ENCODE assay signal across 17 cellular contexts in the genomic region with DNA sequence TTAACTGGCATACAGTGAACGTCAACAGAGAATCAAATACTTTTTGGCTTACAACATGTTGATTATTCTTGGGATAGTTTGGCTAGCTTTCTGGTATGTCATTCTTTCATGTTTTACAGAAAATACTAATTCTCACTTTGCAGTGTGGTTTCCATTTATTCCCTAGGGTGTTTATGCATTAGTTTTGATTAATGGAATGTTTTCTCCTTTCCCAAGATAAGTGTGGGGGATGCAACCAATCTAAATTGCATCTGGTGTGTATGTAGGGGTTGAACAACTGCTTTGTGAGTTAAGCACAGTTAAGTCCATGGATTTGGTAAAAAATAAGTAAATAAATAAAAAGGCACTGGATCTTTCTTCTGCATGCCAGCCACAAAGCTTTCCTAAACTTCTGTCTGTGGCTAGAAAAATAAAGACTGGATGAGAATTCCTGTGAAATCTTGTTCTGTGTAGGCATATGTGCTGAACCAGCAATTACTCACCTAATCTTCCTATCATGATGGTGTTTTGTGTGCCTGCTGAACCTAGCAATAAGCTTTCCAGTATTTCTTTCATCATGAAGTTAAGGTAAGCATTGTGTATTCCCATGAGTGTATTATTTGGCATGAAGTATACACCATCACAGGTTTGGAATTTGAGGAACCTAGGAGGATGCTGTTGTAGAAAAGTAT. TPM values are rescaled to one million over a fixed set of nuclear protein-coding genes. Genes with fewer than 3 reads are reported as not detected.
DNase-seq lines count a peak whose midpoint lies in the region; ATAC-seq, FAIRE-seq and TF ChIP-seq lines count a peak whose summit lies in the region.
"Had no signal": no experiment of that assay in that cellular context is flagged by ENCODE, and none has a peak within 500 bp of the region (broad histone marks: within the 10 kb centered on the region; RNA-seq: fewer than 3 reads in every experiment).

No MANE protein-coding gene starts in this region.

- H4K20me1 ChIP-seq in HepG2 (ENCODE audit: insufficient read depth, low read length) = no peaks in the 10 kb centered on the region

- H3K4me3 ChIP-seq in HepG2 (replicated peaks in 1 of 3; ENCODE audit: insufficient read depth in 1 of 3, low read depth in 2 of 3, low read length in 3 of 3) = no peak overlapping the region
- H3K4me3 ChIP-seq in right lobe of liver = no peak overlapping the region
- H3K4me3 ChIP-seq in bronchial epithelial cell (ENCODE audit: low read depth, low read length) = no peak overlapping the region
- H3K4me3 ChIP-seq: upper lobe of right lung had no signal

- DNase-seq in HepG2 (ENCODE audit: low spot score) = no peak
- no peak for DNase-seq in right lobe of liver
- peak; percentile 30 for DNase-seq in bronchial epithelial cell (ENCODE audit: low read depth)
- peak; percentile 80 for DNase-seq in kidney glomerular epithelial cell (lab: John Stamatoyannopoulos, UW)
- DNase-seq in T-helper 17 cell = no peak
- DNase-seq in stimulated activated CD4-positive, alpha-beta T cell treated with anti-CD3 and anti-CD28 coated beads, Interleukin-12 subunit alpha, Interleukin-12 subunit beta, amount 100 ng/mL, for 4 hours = no peak
- DNase-seq in nephron progenitor cell = no peak
- DNase-seq: activated CD4-positive, alpha-beta T cell treated with anti-CD3 and anti-CD28 coated beads, Interleukin-2, amount 50 U/mL, for 48 hours; amygdala; CD8-positive, alpha-beta T cell; NK-92 treated with Interleukin-12 subunit alpha and Interleukin-12 subunit beta, amount 100 ng/mL, for 24 hours; Right ventricle myocardium superior; upper lobe of right lung had no signal

- no peak for FAIRE-seq in HepG2 (lab: Jason Lieb, UNC)
- FAIRE-seq in bronchial epithelial cell (lab: Jason Lieb, UNC) = no peak
- FAIRE-seq: A204.1, islet of Langerhans had no signal

- H3K27me3 ChIP-seq in HepG2 (ENCODE audit: control insufficient read depth in 1 of 2, insufficient read depth in 2 of 2, low read length in 2 of 2) (no peaks in the 10 kb centered on the region; a peak in 1 of 5 replicates), right lobe of liver (no peaks in the 10 kb centered on the region), bronchial epithelial cell (ENCODE audit: control insufficient read depth, insufficient read depth, low read length) (no peaks in the 10 kb centered on the region)
- H3K27me3 ChIP-seq: upper lobe of right lung had no signal

- H3K4me3 Mint-ChIP-seq in T-helper 17 cell (no peak overlapping the region), nephron progenitor cell (no peak overlapping the region)
- H3K4me3 Mint-ChIP-seq: activated T-helper 1 cell treated with anti-CD3 and anti-CD28 coated beads, Interleukin-12 subunit alpha, Interleukin-12 subunit beta, Interleukin-2, Interleukin-4 antibody, amounts not matched to agents 30 ng/mL and 10 ng/mL and 1 ng/mL, durations not matched to agents 14 hours and 24 hours and 36 hours; CD8-positive, alpha-beta T cell had no signal

- H3K27me3 Mint-ChIP-seq in T-helper 17 cell (no peaks in the 10 kb centered on the region), nephron progenitor cell (ENCODE audit: low read depth, poor library complexity) (no peaks in the 10 kb centered on the region)

- H3K4me1 Mint-ChIP-seq in T-helper 17 cell (no peaks in the 10 kb centered on the region), nephron progenitor cell (peaks cover 60% of the 10 kb centered on the region)

- TF ChIP-seq CTCF in HepG2 (CRISPR knock-in tag; IDR thresholded peaks at IDR 0.05) (no peak), right lobe of liver (IDR thresholded peaks at IDR 0.05) (no peak), bronchial epithelial cell (IDR thresholded peaks at IDR 0.05; ENCODE audit: insufficient read depth, low read length, severe bottlenecking) (no peak), nephron progenitor cell (IDR thresholded peaks at IDR 0.05) (no peak)

- TF ChIP-seq POLR2A in HepG2 (IDR thresholded peaks at IDR 0.05; ENCODE audit: insufficient read depth in 1 of 2, low read depth in 2 of 2, low read length in 2 of 2) = no peak
- TF ChIP-seq POLR2A in right lobe of liver (IDR thresholded peaks at IDR 0.05) = no peak

- no peak overlapping the region for H3K27ac Mint-ChIP-seq in T-helper 17 cell
- no peak overlapping the region for H3K27ac Mint-ChIP-seq in nephron progenitor cell
- H3K27ac Mint-ChIP-seq: activated T-helper 1 cell treated with anti-CD3 and anti-CD28 coated beads, Interleukin-12 subunit alpha, Interleukin-12 subunit beta, Interleukin-2, Interleukin-4 antibody, amounts not matched to agents 30 ng/mL and 10 ng/mL and 1 ng/mL, durations not matched to agents 14 hours and 24 hours and 36 hours; CD8-positive, alpha-beta T cell had no signal

- no peak overlapping the region for H2AFZ ChIP-seq in HepG2 (ENCODE audit: low read length)

- POLR2A ChIA-PET in HepG2 (lab: Yijun Ruan, JAX) = no interaction called here

- CTCF ChIA-PET in HepG2 (lab: Yijun Ruan, JAX; ENCODE audit: low intra/inter-chr PET ratio, low total read pairs) = no interaction called here

- WGBS in HepG2 (ENCODE audit: low lambda C conversion rate) = 0% methylated on average over 1 of the region's 1 CpG
- WGBS in right lobe of liver (ENCODE audit: insufficient coverage, low coverage, low lambda C conversion rate, missing lambda C conversion rate) = 62% methylated on average over 1 of the region's 1 CpG

- ATAC-seq in HepG2 = no peak
- no peak for ATAC-seq in right lobe of liver
- ATAC-seq in T-helper 17 cell = no peak
- no peak for ATAC-seq in HG03521 (IDR thresholded peaks at IDR 0.05; ENCODE audit: unreplicated experiment)
- ATAC-seq: CD8-positive, alpha-beta T cell; upper lobe of right lung had no signal

- TF ChIP-seq EP300 in HepG2 (IDR thresholded peaks at IDR 0.05; ENCODE audit: low read depth in 2 of 2, low read length in 2 of 2) (no peak), HepG2 (CRISPR knock-in tag; IDR thresholded peaks at IDR 0.05; ENCODE audit: borderline replicate concordance) (no peak)

- H3K36me3 ChIP-seq in HepG2 (replicated peaks in 1 of 2; ENCODE audit: control insufficient read depth in 1 of 2, insufficient read depth in 2 of 2, low read length in 2 of 2) (no peaks in the 10 kb centered on the region), right lobe of liver (no peaks in the 10 kb centered on the region), bronchial epithelial cell (ENCODE audit: control insufficient read depth, insufficient read depth, low read length) (no peaks in the 10 kb centered on the region)
- H3K36me3 ChIP-seq: upper lobe of right lung had no signal

- no peaks in the 10 kb centered on the region for H3K79me2 ChIP-seq in HepG2 (ENCODE audit: insufficient read depth, low read length)

- H3K9me3 ChIP-seq in HepG2 (ENCODE audit: low read length) (no peaks in the 10 kb centered on the region), right lobe of liver (no peaks in the 10 kb centered on the region), T-helper 17 cell (ENCODE audit: control insufficient read depth, low read length, poor library complexity, severe bottlenecking) (no peaks in the 10 kb centered on the region)
- H3K9me3 ChIP-seq: upper lobe of right lung had no signal

- H3K4me1 ChIP-seq in HepG2 (ENCODE audit: insufficient read depth, low read length) (no peaks in the 10 kb centered on the region), right lobe of liver (no peaks in the 10 kb centered on the region)
- H3K4me1 ChIP-seq: upper lobe of right lung had no signal

- no TSS peak for BruUV-seq in HepG2 (replicated peaks; lab: Mats Ljungman, UMichigan)

- no peak overlapping the region for H3K27ac ChIP-seq in HepG2 (ENCODE audit: extremely low read length, insufficient read depth, low read length)
- no peak overlapping the region for H3K27ac ChIP-seq in right lobe of liver
- H3K27ac ChIP-seq: upper lobe of right lung had no signal

- TF ChIP-seq RAD21 in HepG2 (CRISPR knock-in tag; IDR thresholded peaks at IDR 0.05) = no peak

- no peaks in the 10 kb centered on the region for H3K36me3 Mint-ChIP-seq in T-helper 17 cell (ENCODE audit: low read depth)
- H3K36me3 Mint-ChIP-seq in nephron progenitor cell (ENCODE audit: low read depth) = no peaks in the 10 kb centered on the region
- H3K36me3 Mint-ChIP-seq: CD8-positive, alpha-beta T cell had no signal

- no peak overlapping the region for H3K9ac ChIP-seq in HepG2 (ENCODE audit: insufficient read depth, low read depth, low read length)

- intact Hi-C loops in HepG2 (cut with micrococcal nuclease; ENCODE audit: unreplicated experiment) (no loop called here), right lobe of liver (cut with DNase I) (no loop called here)

- H3K4me2 ChIP-seq in HepG2 (ENCODE audit: low read depth, low read length) = no peak overlapping the region

- H3K9me3 Mint-ChIP-seq in nephron progenitor cell = no peaks in the 10 kb centered on the region
- H3K9me3 Mint-ChIP-seq: activated T-helper 1 cell treated with anti-CD3 and anti-CD28 coated beads, Interleukin-12 subunit alpha, Interleukin-12 subunit beta, Interleukin-2, Interleukin-4 antibody, amounts not matched to agents 30 ng/mL and 10 ng/mL and 1 ng/mL, durations not matched to agents 14 hours and 24 hours and 36 hours; CD8-positive, alpha-beta T cell had no signal

- in situ Hi-C loops in HepG2 (cut with HindIII; ENCODE audit: extremely low pct_ligation_motif_present, low pct_unique_long_range_greater_than_20kb) = no loop called here

RNA-seq across cellular contexts. Expression of gene TENM3, which starts 50.6 kb away (rescaled TPM):
- 0.04 TPM in 1 of 2 replicates, not detected in the other for total RNA-seq in HepG2 (2016; rRNA removed; fragmentation: Illumina TruSeq; extraction: Trizol)
- not detected in 2 replicates for total RNA-seq in HepG2 (2016; cell fraction: cytosol; rRNA removed; fragmentation: Illumina TruSeq; extraction: Trizol; ENCODE audit: low read depth)
- total RNA-seq in HepG2 (2016; cell fraction: insoluble cytoplasmic fraction; rRNA removed; fragmentation: Illumina TruSeq; extraction: Trizol) = 0.02 TPM in 1 of 2 replicates, not detected in the other
- total RNA-seq in HepG2 (2016; cell fraction: membrane; rRNA removed; fragmentation: Illumina TruSeq; extraction: Trizol) = not detected in 2 replicates
- 0.34 TPM in 2 replicates for total RNA-seq in HepG2 (2016; cell fraction: nucleus; rRNA removed; fragmentation: Illumina TruSeq; extraction: Trizol)
- 0.01 TPM in 1 of 2 replicates, not detected in the other for polyA plus RNA-seq in HepG2 (2011; rRNA removed)
- polyA plus RNA-seq in HepG2 (2011; cell fraction: cytosol; rRNA removed) = under 0.01 and 0.01 TPM in 2 replicates
- not detected in 2 replicates for polyA plus RNA-seq in HepG2 (2011; cell fraction: nucleus; rRNA removed)
- 0.03 TPM in 1 of 2 replicates, not detected in the other for polyA plus RNA-seq in HepG2 (2012)
- not detected in 2 replicates for polyA plus RNA-seq in HepG2 (2016; cell fraction: cytosol; fragmentation: Illumina TruSeq; extraction: Trizol; ENCODE audit: low read depth)
- polyA plus RNA-seq in HepG2 (2016; cell fraction: insoluble cytoplasmic fraction; fragmentation: Illumina TruSeq; extraction: Trizol; ENCODE audit: low read depth) = not detected in 2 replicates
- not detected in 2 replicates for polyA plus RNA-seq in HepG2 (2016; cell fraction: membrane; fragmentation: Illumina TruSeq; extraction: Trizol; ENCODE audit: low read depth)
- polyA plus RNA-seq in HepG2 (2016; cell fraction: nucleus; fragmentation: Illumina TruSeq; extraction: Trizol; ENCODE audit: insufficient read depth, low read depth) = not detected in 2 replicates
- polyA minus RNA-seq in HepG2 (2011; rRNA and poly(A)+ RNA removed; ENCODE audit: low replicate concordance) = 0.06 and 45.5 TPM in 2 replicates
- polyA minus RNA-seq in HepG2 (2011; cell fraction: cytosol; rRNA and poly(A)+ RNA removed) = not detected in 2 replicates
- not detected in 2 replicates for polyA minus RNA-seq in HepG2 (2011; cell fraction: nucleus; rRNA and poly(A)+ RNA removed)
- total RNA-seq in right lobe of liver = 1 to 10 TPM in 3 of 6 experiments, under 1 TPM in 3; 0.06 to 3.0 (median 1.1) TPM
- 1.2 and 1.3 TPM in 2 replicates for total RNA-seq in bronchial epithelial cell
- total RNA-seq in T-helper 17 cell = not detected
- total RNA-seq: activated T-helper 1 cell treated with anti-CD3 and anti-CD28 coated beads, Interleukin-12 subunit alpha, Interleukin-12 subunit beta, Interleukin-2, Interleukin-4 antibody, amounts not matched to agents 30 ng/mL and 10 ng/mL and 1 ng/mL, durations not matched to agents 14 hours and 24 hours and 36 hours; CD8-positive, alpha-beta T cell had no signal

Comparison
In these comparisons a context has a peak if more than half of its experiments do, and no peak if none do; other contexts are left out.
1. DNase-seq: peak in bronchial epithelial cell (single experiment) and kidney glomerular epithelial cell (single experiment); none in HepG2 (single experiment), right lobe of liver (0 of 3), T-helper 17 cell (0 of 3), stimulated activated CD4-positive, alpha-beta T cell treated with anti-CD3 and anti-CD28 coated beads, Interleukin-12 subunit alpha, Interleukin-12 subunit beta, amount 100 ng/mL, for 4 hours (single experiment) and nephron progenitor cell (single experiment).